ENCODE assay signal across 14 cellular contexts in the genomic region with DNA sequence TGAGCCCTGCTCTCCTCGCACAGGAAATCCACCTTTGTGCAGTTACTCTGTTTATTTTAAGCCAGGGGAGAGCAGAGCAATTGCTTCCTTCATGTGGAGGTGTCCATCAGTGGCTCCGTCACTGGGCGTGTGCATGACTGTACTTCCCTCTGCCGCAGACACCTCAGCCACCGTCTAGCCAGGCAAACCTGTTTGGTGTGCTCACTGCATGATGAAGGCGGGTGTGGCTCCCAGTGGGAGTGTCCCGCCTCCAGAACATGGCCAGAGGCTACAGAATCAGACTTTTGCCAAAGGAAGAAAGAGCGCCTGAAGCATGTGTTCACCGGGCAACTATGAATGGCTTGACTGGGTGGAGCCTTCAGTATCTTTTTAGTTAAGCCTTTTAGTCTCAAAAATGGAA. TPM values are rescaled to one million over a fixed set of nuclear protein-coding genes. Genes with fewer than 3 reads are reported as not detected.
DNase-seq lines count a peak whose midpoint lies in the region; ATAC-seq and TF ChIP-seq lines count a peak whose summit lies in the region.
"Had no signal": no experiment of that assay in that cellular context is flagged by ENCODE, and none has a peak within 500 bp of the region (broad histone marks: within the 10 kb centered on the region; RNA-seq: fewer than 3 reads in every experiment).

No MANE protein-coding gene starts in this region.

- H2AK5ac ChIP-seq in trophoblast cell (ENCODE audit: low read length): no peak overlapping the region

- no peak overlapping the region for H3K18ac ChIP-seq in trophoblast cell (ENCODE audit: low read length)

- H3K27me3 ChIP-seq in trophoblast cell (ENCODE audit: insufficient read depth, low read length) (no peaks in the 10 kb centered on the region), endodermal cell (ENCODE audit: control insufficient read depth, insufficient read depth, low read length, poor library complexity, severe bottlenecking) (no peaks in the 10 kb centered on the region)

- no peak for ATAC-seq in HG03280 (IDR thresholded peaks at IDR 0.05; ENCODE audit: unreplicated experiment)
- ATAC-seq in activated T-cell treated with anti-CD3 and anti-CD28 coated beads, Interleukin-2, amount 50 U/mL, for 72 hours (replicated peaks in 1 of 2): no peak

- peaks cover 4% of the 10 kb centered on the region for H3K79me1 ChIP-seq in trophoblast cell (ENCODE audit: low read length)

- no peak overlapping the region for H4K8ac ChIP-seq in trophoblast cell (ENCODE audit: low read depth, low read length)

- H3K4me3 Mint-ChIP-seq in endodermal cell: no peak overlapping the region
- H3K4me3 Mint-ChIP-seq in activated T-cell treated with anti-CD3 and anti-CD28 coated beads, Interleukin-2, amount 50 U/mL, for 72 hours: no peak overlapping the region

- peaks cover 2% of the 10 kb centered on the region for H3K9me3 ChIP-seq in trophoblast cell (ENCODE audit: insufficient read depth, low read depth, low read length)
- H3K9me3 ChIP-seq in endodermal cell (ENCODE audit: control insufficient read depth, low read length): no peaks in the 10 kb centered on the region
- H3K9me3 ChIP-seq: HAP-1 had no signal

- no peak for TF ChIP-seq CTCF in endodermal cell (conservative IDR thresholded peaks at IDR 0.05)

- H3K27ac ChIP-seq in trophoblast cell (ENCODE audit: low read depth, low read length) (peak overlapping the region; percentile 54), endodermal cell (ENCODE audit: low read depth, low read length) (no peak overlapping the region)
- H3K27ac ChIP-seq: HL-60 had no signal

- no peak overlapping the region for H4K91ac ChIP-seq in trophoblast cell (ENCODE audit: low read depth, low read length)

- H2BK120ac ChIP-seq in trophoblast cell (ENCODE audit: insufficient read depth, low read length, poor library complexity): no peak overlapping the region

- peaks cover 2% of the 10 kb centered on the region for H3K27me3 Mint-ChIP-seq in endodermal cell (ENCODE audit: insufficient read depth)
- H3K27me3 Mint-ChIP-seq in activated T-cell treated with anti-CD3 and anti-CD28 coated beads, Interleukin-2, amount 50 U/mL, for 72 hours (ENCODE audit: low read depth): peaks cover 7% of the 10 kb centered on the region

- H3K4ac ChIP-seq in trophoblast cell (ENCODE audit: low read depth, low read length): no peak overlapping the region

- H3K4me2 ChIP-seq in trophoblast cell (ENCODE audit: low read length): peak overlapping the region; percentile 16

- no peak overlapping the region for H4K12ac ChIP-seq in trophoblast cell (ENCODE audit: low read depth, low read length)

- no peak overlapping the region for H2BK12ac ChIP-seq in trophoblast cell (ENCODE audit: low read length)

- H2BK5ac ChIP-seq in trophoblast cell (ENCODE audit: low read depth, low read length, poor library complexity): no peak overlapping the region

- H2AFZ ChIP-seq in trophoblast cell (ENCODE audit: insufficient read depth, low read length, poor library complexity): no peak overlapping the region

- no CpG with 5 or more reads among the region's 9 CpGs for WGBS in trophoblast cell (ENCODE audit: extremely low coverage, insufficient coverage, insufficient read length)
- whole genome bisulfite sequencing in endodermal cell (ENCODE audit: insufficient coverage in 1 of 2, insufficient read length in 1 of 2), 2 experiments: 95 to 96% methylated on average over 8 to 9 of the region's 9 CpGs

- H3K36me3 ChIP-seq in trophoblast cell (ENCODE audit: control insufficient read depth in 1 of 2, insufficient read depth in 2 of 2, low read length in 2 of 2): no peaks in the 10 kb centered on the region
- no peaks in the 10 kb centered on the region for H3K36me3 ChIP-seq in endodermal cell (ENCODE audit: control insufficient read depth, insufficient read depth, low read length)
- H3K36me3 ChIP-seq: HAP-1 had no signal

- no peak overlapping the region for H3K23ac ChIP-seq in trophoblast cell (ENCODE audit: low read length)

- H3K4me1 ChIP-seq in trophoblast cell (ENCODE audit: control insufficient read depth in 1 of 2, insufficient read depth in 2 of 2, low read length in 2 of 2) (peaks cover 7 to 19% of the 10 kb centered on the region in 2 experiments), endodermal cell (ENCODE audit: control insufficient read depth, insufficient read depth, low read length) (peaks cover 2% of the 10 kb centered on the region)
- H3K4me1 ChIP-seq: HAP-1 had no signal

- no peak overlapping the region for H3K14ac ChIP-seq in trophoblast cell (ENCODE audit: low read length)

- H3K36me3 Mint-ChIP-seq in endodermal cell (ENCODE audit: low read depth): no peaks in the 10 kb centered on the region
- H3K36me3 Mint-ChIP-seq in activated T-cell treated with anti-CD3 and anti-CD28 coated beads, Interleukin-2, amount 50 U/mL, for 72 hours (ENCODE audit: insufficient read depth in 2 of 2): no peaks in the 10 kb centered on the region

- H3K79me2 ChIP-seq in trophoblast cell (ENCODE audit: control insufficient read depth, insufficient read depth, low read length, poor library complexity): no peaks in the 10 kb centered on the region

- H3K27ac Mint-ChIP-seq in endodermal cell: no peak overlapping the region
- no peak overlapping the region for H3K27ac Mint-ChIP-seq in activated T-cell treated with anti-CD3 and anti-CD28 coated beads, Interleukin-2, amount 50 U/mL, for 72 hours

- H3K4me1 Mint-ChIP-seq in endodermal cell: peaks cover 5% of the 10 kb centered on the region
- no peaks in the 10 kb centered on the region for H3K4me1 Mint-ChIP-seq in activated T-cell treated with anti-CD3 and anti-CD28 coated beads, Interleukin-2, amount 50 U/mL, for 72 hours (ENCODE audit: low read depth)

- H3K9me3 Mint-ChIP-seq in endodermal cell: no peaks in the 10 kb centered on the region
- no peaks in the 10 kb centered on the region for H3K9me3 Mint-ChIP-seq in activated T-cell treated with anti-CD3 and anti-CD28 coated beads, Interleukin-2, amount 50 U/mL, for 72 hours

- H3K4me3 ChIP-seq in trophoblast cell (ENCODE audit: low read depth, low read length) (no peak overlapping the region), endodermal cell (ENCODE audit: low read length) (no peak overlapping the region)
- H3K4me3 ChIP-seq: HAP-1, skin epidermis had no signal

- DNase-seq in ELF-1 (ENCODE audit: low read depth, low spot score): peak; percentile 93
- DNase-seq in NCI-H510A treated with DMSO at 0.1 percent for 48 hours (lab: John Stamatoyannopoulos, UW): peak; percentile 69
- DNase-seq in ecto neural progenitor cell (ENCODE audit: low spot score): peak; percentile 49
- peak; percentile 100 for DNase-seq in trophoblast cell
- DNase-seq in endodermal cell: no peak
- DNase-seq in activated T-cell treated with anti-CD3 and anti-CD28 coated beads, Interleukin-2, amount 50 U/mL, for 72 hours: no peak
- no peak for DNase-seq in effector CD4-positive, alpha-beta T cell
- DNase-seq: DND-41, NCI-H446 treated with DMSO at 0.1 percent for 48 hours had no signal

- H3K9ac ChIP-seq in trophoblast cell (ENCODE audit: low read length) (no peak overlapping the region), endodermal cell (ENCODE audit: extremely low read depth, low read length, poor library complexity, severe bottlenecking) (no peak overlapping the region)

RNA-seq across cellular contexts. Expression of a gene that starts 26.1 kb away (rescaled TPM):
- 22.9 and 24.7 TPM in 2 replicates for polyA plus RNA-seq in trophoblast cell (2013)
- total RNA-seq in endodermal cell: 1 to 10 TPM; 2.8 to 4.8 TPM
- 0.82 TPM for polyA plus RNA-seq in endodermal cell (2013, experiment 1 of 2)
- polyA plus RNA-seq in endodermal cell (2013, experiment 2 of 2): 0.91 TPM
- total RNA-seq in activated T-cell treated with anti-CD3 and anti-CD28 coated beads, Interleukin-2, amount 50 U/mL, for 72 hours: 1 to 10 TPM in 1 of 2 donors, not detected in 1; 1.2 TPM
- total RNA-seq: mononuclear cell had no signal

Comparison
In these comparisons a context has a peak if more than half of its experiments do, and no peak if none do; other contexts are left out.
1. DNase-seq: peak in ELF-1 (single experiment), NCI-H510A treated with DMSO at 0.1 percent for 48 hours (single experiment), ecto neural progenitor cell (single experiment) and trophoblast cell (2 of 2); none in endodermal cell (single experiment), activated T-cell treated with anti-CD3 and anti-CD28 coated beads, Interleukin-2, amount 50 U/mL, for 72 hours (0 of 2) and effector CD4-positive, alpha-beta T cell (single experiment).